In genomic region chr4:3026531-3026930, GRCh38 we compare ENCODE assay signal across 1 cellular context.
TF ChIP-seq lines count a peak whose summit lies in the region.

No MANE protein-coding gene starts in this region.

TF ChIP-seq in K562, 482 proteins besides CTCF, POLR2A, EP300 and RAD21 (continued from another document):
- TF ChIP-seq E2F6 (IDR thresholded peaks at IDR 0.05; ENCODE audit: borderline replicate concordance in 1 of 2, extremely low read depth in 1 of 2, insufficient read depth in 1 of 2, insufficient read length in 1 of 2, low read depth in 1 of 2, low read length in 1 of 2, poor library complexity in 1 of 2, severe bottlenecking in 1 of 2) (peak in 1 of 2 experiments; percentile 50), ZNF324 (CRISPR knock-in tag; IDR thresholded peaks at IDR 0.05) (no peak), ATF1 (CRISPR knock-in tag; IDR thresholded peaks at IDR 0.05) (no peak), ATF1 (tag; IDR thresholded peaks at IDR 0.05) (no peak), ZNF274 (IDR thresholded peaks at IDR 0.05; ENCODE audit: borderline replicate concordance, low read depth, low read length) (no peak), MAFK (IDR thresholded peaks at IDR 0.05; ENCODE audit: low read length) (no peak), BHLHE40 (IDR thresholded peaks at IDR 0.05; ENCODE audit: low read length) (peak; percentile 29; the same call in 1 of the 2 replicates), DIDO1 (tag; IDR thresholded peaks at IDR 0.05; ENCODE audit: low read depth) (no peak), CAMTA2 (CRISPR knock-in tag; conservative IDR thresholded peaks at IDR 0.05) (no peak), THRB (CRISPR knock-in tag; conservative IDR thresholded peaks at IDR 0.05) (no peak), DDX20 (tag; IDR thresholded peaks at IDR 0.05; ENCODE audit: low read depth) (no peak), VEZF1 (CRISPR knock-in tag; IDR thresholded peaks at IDR 0.05) (no peak), FOXJ2 (tag; IDR thresholded peaks at IDR 0.05) (no peak), GATA2 (CRISPR knock-in tag; IDR thresholded peaks at IDR 0.05) (no peak), GATAD2B (IDR thresholded peaks at IDR 0.05; ENCODE audit: borderline replicate concordance) (no peak), RUNX1 (IDR thresholded peaks at IDR 0.05; ENCODE audit: low read depth) (no peak), KAT7 (CRISPR knock-in tag; IDR thresholded peaks at IDR 0.05; ENCODE audit: borderline replicate concordance) (no peak), DPF2 (IDR thresholded peaks at IDR 0.05) (no peak), ZC3H8 (IDR thresholded peaks at IDR 0.05) (no peak)
